ENCODE assay signal across 13 cellular contexts in genomic region chr13:40338217-40338616, GRCh38.
DNase-seq lines count a peak whose midpoint lies in the region; ATAC-seq and TF ChIP-seq lines count a peak whose summit lies in the region.
"Had no signal": no experiment of that assay in that cellular context is flagged by ENCODE, and none has a peak within 500 bp of the region (broad histone marks: within the 10 kb centered on the region; RNA-seq: fewer than 3 reads in every experiment).

No MANE protein-coding gene starts in this region.

- 69% methylated on average over 5 of the region's 5 CpGs for WGBS in liver

- no peaks in the 10 kb centered on the region for H3K27me3 ChIP-seq in right atrium auricular region
- no peaks in the 10 kb centered on the region for H3K27me3 ChIP-seq in liver (ENCODE audit: control insufficient read depth in 4 of 4, insufficient read depth in 4 of 4, low read length in 3 of 4)

- peaks cover 0 to 12% of the 10 kb centered on the region in 2 donors for H3K4me1 ChIP-seq in right atrium auricular region
- peaks cover 11 to 31% (median 24%) of the 10 kb centered on the region in 4 donors for H3K4me1 ChIP-seq in liver (ENCODE audit: control insufficient read depth in 4 of 4, insufficient read depth in 4 of 4, low read length in 3 of 4)

- H3K9me3 ChIP-seq in right atrium auricular region (no peaks in the 10 kb centered on the region), liver (ENCODE audit: control insufficient read depth in 4 of 4, low read length in 3 of 4) (no peaks in the 10 kb centered on the region)
- H3K9me3 ChIP-seq: HAP-1 had no signal

- H3K4me3 ChIP-seq in right atrium auricular region (no peak overlapping the region), liver (ENCODE audit: low read depth in 1 of 3, low read length in 3 of 3) (no peak overlapping the region)
- H3K4me3 ChIP-seq: HAP-1 had no signal

- H3K9me3 Mint-ChIP-seq in osteocyte (ENCODE audit: unreplicated experiment) = no peaks in the 10 kb centered on the region
- H3K9me3 Mint-ChIP-seq: CD8-positive, alpha-beta T cell had no signal

- no peak overlapping the region for H3K9ac ChIP-seq in liver (ENCODE audit: low read depth in 1 of 2, low read length in 2 of 2)

- no peak overlapping the region for H3K4me3 Mint-ChIP-seq in osteocyte (ENCODE audit: unreplicated experiment)
- H3K4me3 Mint-ChIP-seq: CD14-positive monocyte; CD8-positive, alpha-beta T cell had no signal

- no peak for TF ChIP-seq CTCF in right atrium auricular region (IDR thresholded peaks at IDR 0.05)
- no peak for TF ChIP-seq CTCF in liver (IDR thresholded peaks at IDR 0.05; ENCODE audit: low read depth, low read length, missing input control)
- no peak for TF ChIP-seq CTCF in osteocyte (IDR thresholded peaks at IDR 0.05)

- no peak overlapping the region for H3K27ac Mint-ChIP-seq in osteocyte (ENCODE audit: unreplicated experiment)
- H3K27ac Mint-ChIP-seq: CD8-positive, alpha-beta T cell had no signal

- ATAC-seq in GM21528 (IDR thresholded peaks at IDR 0.05; ENCODE audit: low FRiP score, unreplicated experiment) (no peak), GM21786 (IDR thresholded peaks at IDR 0.05; ENCODE audit: unreplicated experiment) (no peak)
- ATAC-seq: CD8-positive, alpha-beta T cell had no signal

- H3K36me3 Mint-ChIP-seq in osteocyte (ENCODE audit: unreplicated experiment) = no peaks in the 10 kb centered on the region
- H3K36me3 Mint-ChIP-seq: CD14-positive monocyte; CD8-positive, alpha-beta T cell had no signal

- DNase-seq in right atrium auricular region (ENCODE audit: low spot score) = peak; percentile 32
- no peak for DNase-seq in cardiac septum (ENCODE audit: low spot score)
- peak; percentile 30 for DNase-seq in osteocyte (ENCODE audit: extremely low spot score, unreplicated experiment)
- DNase-seq in NCI-H1105 (lab: John Stamatoyannopoulos, UW) = no peak
- DNase-seq: COR-L47, GF-D8, GOT3 had no signal

- intact Hi-C loops in cardiac septum (cut with DNase I) = no loop called here

- peak in 1 of 2 donors; percentile 21 for TF ChIP-seq RAD21 in liver (IDR thresholded peaks at IDR 0.05)

- no peaks in the 10 kb centered on the region for H3K36me3 ChIP-seq in right atrium auricular region
- H3K36me3 ChIP-seq in liver (ENCODE audit: control insufficient read depth in 4 of 4, insufficient read depth in 3 of 4, low read depth in 1 of 4, low read length in 3 of 4) = no peaks in the 10 kb centered on the region
- H3K36me3 ChIP-seq: HAP-1 had no signal

- H3K27ac ChIP-seq in right atrium auricular region (no peak overlapping the region), liver (ENCODE audit: low read depth in 1 of 2, low read length in 2 of 2) (no peak overlapping the region)

- H3K27me3 Mint-ChIP-seq in osteocyte (ENCODE audit: unreplicated experiment) = no peaks in the 10 kb centered on the region

- H3K4me1 Mint-ChIP-seq in osteocyte (ENCODE audit: unreplicated experiment) = peaks cover 29% of the 10 kb centered on the region

TF ChIP-seq in liver, 16 proteins besides CTCF, POLR2A, EP300 and RAD21:
- TF ChIP-seq FOXA2 (IDR thresholded peaks at IDR 0.05) (no peak), EGR1 (IDR thresholded peaks at IDR 0.05; ENCODE audit: low read depth in 2 of 2) (no peak), FOXA1 (IDR thresholded peaks at IDR 0.05) (no peak), SP1 (IDR thresholded peaks at IDR 0.05) (peak; percentile 17), RXRA (IDR thresholded peaks at IDR 0.05) (peak; percentile 24 to 76), TAF1 (conservative IDR thresholded peaks at IDR 0.05) (no peak), MAX (IDR thresholded peaks at IDR 0.05) (no peak), GABPA (IDR thresholded peaks at IDR 0.05 in 1 of 2, conservative IDR thresholded peaks at IDR 0.05 in 1 of 2) (no peak), REST (IDR thresholded peaks at IDR 0.05) (no peak), JUND (IDR thresholded peaks at IDR 0.05) (no peak), HNF4A (conservative IDR thresholded peaks at IDR 0.05) (peak in 1 of 2 donors; percentile 13), ZBTB33 (IDR thresholded peaks at IDR 0.05) (no peak), YY1 (IDR thresholded peaks at IDR 0.05) (no peak), HNF4G (IDR thresholded peaks at IDR 0.05) (no peak), NR2F2 (IDR thresholded peaks at IDR 0.05) (no peak)
- TF ChIP-seq, protein P1, sequence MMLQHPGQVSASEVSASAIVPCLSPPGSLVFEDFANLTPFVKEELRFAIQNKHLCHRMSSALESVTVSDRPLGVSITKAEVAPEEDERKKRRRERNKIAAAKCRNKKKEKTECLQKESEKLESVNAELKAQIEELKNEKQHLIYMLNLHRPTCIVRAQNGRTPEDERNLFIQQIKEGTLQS (IDR thresholded peaks at IDR 0.05) = no peak
TF ChIP-seq in liver: peak in this region for 3.

Comparison
In these comparisons a context has a peak if more than half of its experiments do, and no peak if none do; other contexts are left out.
1. DNase-seq: peak in right atrium auricular region (single experiment) and osteocyte (single experiment); none in cardiac septum (single experiment) and NCI-H1105 (single experiment).